ENCODE assay signal across 23 cellular contexts in genomic region chr10:114058297-114058696, GRCh38. TPM values are rescaled to one million over a fixed set of nuclear protein-coding genes. Genes with fewer than 3 reads are reported as not detected.
A peak's percentile ranks its signal among the peaks of the same experiment; 100 is the strongest.
DNase-seq lines count a peak whose midpoint lies in the region; ATAC-seq and TF ChIP-seq lines count a peak whose summit lies in the region.
"Had no signal": no experiment of that assay in that cellular context is flagged by ENCODE, and none has a peak within 500 bp of the region (broad histone marks: within the 10 kb centered on the region; RNA-seq: fewer than 3 reads in every experiment).

No MANE protein-coding gene starts in this region.

- peaks cover 0 to 26% (median 6%) of the 10 kb centered on the region in 11 experiments; a peak in 10 of 22 replicates for H3K9me3 ChIP-seq in BLaER1 treated with 17β-estradiol and CSF1 and Interleukin-3, amounts not matched to agents 10 nM and 100 nM (replicated peaks in 1 of 11)
- no peaks in the 10 kb centered on the region for H3K9me3 ChIP-seq in heart left ventricle
- no peaks in the 10 kb centered on the region for H3K9me3 ChIP-seq in MG63
- H3K9me3 ChIP-seq: Caco-2, SJSA1 had no signal

- no peaks in the 10 kb centered on the region for H3K27me3 ChIP-seq in BLaER1 treated with 17β-estradiol and CSF1 and Interleukin-3, amounts not matched to agents 10 nM and 100 nM
- H3K27me3 ChIP-seq in heart left ventricle: no peaks in the 10 kb centered on the region
- H3K27me3 ChIP-seq in MG63: peaks cover 5% of the 10 kb centered on the region; the same call in 1 of the 2 replicates
- H3K27me3 ChIP-seq: BLaER1, SJSA1 had no signal

- H4K20me1 ChIP-seq in BLaER1 treated with 17β-estradiol and CSF1 and Interleukin-3, amounts not matched to agents 10 nM and 100 nM: no peaks in the 10 kb centered on the region
- H4K20me1 ChIP-seq: BLaER1 had no signal

- no peak for TF ChIP-seq POLR2A in heart left ventricle (IDR thresholded peaks at IDR 0.05)

- intact Hi-C loops in heart left ventricle (cut with DNase I): no loop called here

- H3K4me2 ChIP-seq in BLaER1 treated with 17β-estradiol and CSF1 and Interleukin-3, amounts not matched to agents 10 nM and 100 nM: peak overlapping the region in 8 of 11 experiments; percentile 10 to 75 (median 65); a peak in 14 of 22 replicates
- H3K4me2 ChIP-seq: BLaER1 had no signal

- H3K4me1 ChIP-seq in BLaER1 treated with 17β-estradiol and CSF1 and Interleukin-3, amounts not matched to agents 10 nM and 100 nM: peaks cover 21 to 71% (median 60%) of the 10 kb centered on the region in 10 experiments
- peaks cover 0 to 48% (median 13%) of the 10 kb centered on the region in 12 donors for H3K4me1 ChIP-seq in heart left ventricle
- H3K4me1 ChIP-seq: Caco-2, SJSA1 had no signal

- peaks cover 0 to 8% (median 0%) of the 10 kb centered on the region in 11 experiments; a peak in 1 of 22 replicates for H3K36me3 ChIP-seq in BLaER1 treated with 17β-estradiol and CSF1 and Interleukin-3, amounts not matched to agents 10 nM and 100 nM
- H3K36me3 ChIP-seq in heart left ventricle (no peaks in the 10 kb centered on the region), MG63 (no peaks in the 10 kb centered on the region)
- H3K36me3 ChIP-seq: BLaER1, SJSA1 had no signal

- no peak for TF ChIP-seq CTCF in heart left ventricle (IDR thresholded peaks at IDR 0.05)

- H3K9ac ChIP-seq in BLaER1 treated with 17β-estradiol and CSF1 and Interleukin-3, amounts not matched to agents 10 nM and 100 nM: no peak overlapping the region
- H3K9ac ChIP-seq: BLaER1 had no signal

- H3K4me3 ChIP-seq in BLaER1 treated with 17β-estradiol and CSF1 and Interleukin-3, amounts not matched to agents 10 nM and 100 nM: no peak overlapping the region
- H3K4me3 ChIP-seq in heart left ventricle (no peak overlapping the region), MG63 (no peak overlapping the region)
- H3K4me3 ChIP-seq: BLaER1, SJSA1 had no signal

- peak overlapping the region in 5 of 11 experiments; percentile 24 to 86 (median 76); a peak in 9 of 22 replicates for H3K27ac ChIP-seq in BLaER1 treated with 17β-estradiol and CSF1 and Interleukin-3, amounts not matched to agents 10 nM and 100 nM
- peak overlapping the region in 10 of 12 donors; percentile 1 to 55 (median 41) for H3K27ac ChIP-seq in heart left ventricle
- H3K27ac ChIP-seq: 22Rv1, BLaER1, SJSA1 had no signal

- peak; percentile 56 to 75 (median 68) for ATAC-seq in heart left ventricle
- ATAC-seq: HCT116, Panc1 had no signal

- DNase-seq in DMS 273 (lab: John Stamatoyannopoulos, UW; ENCODE audit: unreplicated experiment) (peak; percentile 32), DMS 273 treated with DMSO at 0.1 percent for 48 hours (lab: John Stamatoyannopoulos, UW) (no peak), heart left ventricle (no peak), myocyte (ENCODE audit: low read depth) (peak; percentile 13), GM19240 (ENCODE audit: insufficient read length, low spot score) (no peak), MG63 (no peak), NCI-H526 treated with DMSO at 0.1 percent for 48 hours (lab: John Stamatoyannopoulos, UW) (no peak)
- DNase-seq: ACHN; Caco-2; CD4-positive, alpha-beta memory T cell; DMS153; NCI-H1436; NCI-H1930; NCI-H2227 treated with DMSO at 0.1 percent for 48 hours; NCI-H510A; NCI-H748 treated with DMSO at 0.1 percent for 48 hours had no signal

- WGBS in heart left ventricle, 4 donors: 22 to 33% (median 25%) methylated on average over 1 of the region's 1 CpG

RNA-seq across cellular contexts. Expression of gene ADRB1, which starts 14.6 kb away (rescaled TPM):
- total RNA-seq in heart left ventricle (100 to 1,000 TPM in 1 of 9 donors, 10 to 100 TPM in 8; 28.3 to 115 (median 59.4) TPM), myocyte (0.67 TPM in 1 of 2 replicates, not detected in the other)
- polyA plus RNA-seq in heart left ventricle: 10 to 100 TPM in 1 of 2 donors, 1 to 10 TPM in 1; 7.3 to 28.1 TPM
- polyA plus RNA-seq in myocyte (2012): 0.10 TPM
- total RNA-seq in MG63 (2014; rRNA removed; shearing (Covaris generic); ENCODE audit: low replicate concordance): not detected in 2 replicates
- total RNA-seq: CD4-positive, alpha-beta memory T cell; Daoy had no signal
- polyA plus RNA-seq: CD4-positive, alpha-beta memory T cell had no signal

Comparison
In these comparisons a context has a peak if more than half of its experiments do, and no peak if none do; other contexts are left out.
1. DNase-seq: peak in DMS 273 (single experiment) and myocyte (single experiment); none in DMS 273 treated with DMSO at 0.1 percent for 48 hours (single experiment), heart left ventricle (0 of 5), GM19240 (single experiment), MG63 (single experiment) and NCI-H526 treated with DMSO at 0.1 percent for 48 hours (single experiment).
2. RNA of gene ADRB1, which starts 14.6 kb away (total RNA-seq): 28.3 to 115 TPM in heart left ventricle; 0.67 TPM in myocyte and not detected in MG63; every median in the first group is over 10 times any median in the second.